ENCODE assay signal across 1 cellular context in genomic region chr22:46963672-46964545, GRCh38.
TF ChIP-seq lines count a peak whose summit lies in the region.

No MANE protein-coding gene starts in this region.

TF ChIP-seq in SK-N-SH treated with all-trans-retinoic acid at 6 μM for 48 hours, 23 proteins besides CTCF, POLR2A, EP300 and RAD21 (continued from another document):
- TF ChIP-seq TSHZ2 (CRISPR knock-in tag; IDR thresholded peaks at IDR 0.05), result no peak
- TF ChIP-seq CSRNP3 (CRISPR knock-in tag; IDR thresholded peaks at IDR 0.05), result no peak
- no peak for TF ChIP-seq TOX (CRISPR knock-in tag; IDR thresholded peaks at IDR 0.05; ENCODE audit: borderline replicate concordance)
